Comparison of ENCODE assay signal across 24 cellular contexts in genomic region chr4:70581980-70582379, GRCh38. TPM values are rescaled to one million over a fixed set of nuclear protein-coding genes. Genes with fewer than 3 reads are reported as not detected.
DNase-seq lines count a peak whose midpoint lies in the region; ATAC-seq and FAIRE-seq lines count a peak whose summit lies in the region.
"Had no signal": no experiment of that assay in that cellular context is flagged by ENCODE, and none has a peak within 500 bp of the region (broad histone marks: within the 10 kb centered on the region; RNA-seq: fewer than 3 reads in every experiment).

No MANE protein-coding gene starts in this region.

- ATAC-seq in HG03159 (IDR thresholded peaks at IDR 0.05; ENCODE audit: unreplicated experiment) (peak; percentile 55), left ventricle myocardium superior (no peak)
- ATAC-seq: A549; CD8-positive, alpha-beta T cell had no signal

- FAIRE-seq in GM19239 (lab: Jason Lieb, UNC) (peak; percentile 21), endometrium (lab: Jason Lieb, UNC) (peak; percentile 29)
- FAIRE-seq: A549, D721Med, GM12891 had no signal

- intact Hi-C loops in left ventricle myocardium superior (cut with micrococcal nuclease) = no loop called here

- DNase-seq in GM19239 (ENCODE audit: insufficient read length, low spot score) (no peak), RPMI8226 (peak; percentile 5), DMS 273 treated with DMSO at 0.1 percent for 48 hours (lab: John Stamatoyannopoulos, UW) (no peak), left ventricle myocardium superior (no peak)
- DNase-seq in stimulated activated CD4-positive, alpha-beta T cell treated with anti-CD3 and anti-CD28 coated beads, Interleukin-4, amount 100 ng/mL, for 24 hours = no peak
- DNase-seq: AML-193; Caco-2; Calu3; CD4-positive, alpha-beta T cell; CD8-positive, alpha-beta T cell; DMS153; DMS79; DND-41; EL; GDM1 had no signal

RNA-seq across cellular contexts. Expression of gene AMBN, which starts 10.1 kb away (rescaled TPM):
- total RNA-seq in left ventricle myocardium superior = not detected
- total RNA-seq: B cell; Calu3; CD4-positive, alpha-beta T cell; CD8-positive, alpha-beta T cell; G401 had no signal

RNA-seq across cellular contexts. Expression of gene ENAM, which starts 46.6 kb away (rescaled TPM):
- total RNA-seq in left ventricle myocardium superior = 1.9 TPM
- total RNA-seq: A172; B cell; Caco-2; CD4-positive, alpha-beta T cell; CD8-positive, alpha-beta T cell; Daoy; G401 had no signal
